Comparison of ENCODE assay signal across 10 cellular contexts in genomic region chr13:44305845-44306244, GRCh38.
DNase-seq lines count a peak whose midpoint lies in the region; ATAC-seq, FAIRE-seq and TF ChIP-seq lines count a peak whose summit lies in the region.
"Had no signal": no experiment of that assay in that cellular context is flagged by ENCODE, and none has a peak within 500 bp of the region (broad histone marks: within the 10 kb centered on the region; RNA-seq: fewer than 3 reads in every experiment).

No MANE protein-coding gene starts in this region.

- H3K14ac ChIP-seq in mesenchymal stem cell (ENCODE audit: low read length in 2 of 2) = peak overlapping the region in 1 of 2 experiments; percentile 81

- no peak overlapping the region for H4K91ac ChIP-seq in mesenchymal stem cell (ENCODE audit: low read length)

- H3K79me2 ChIP-seq in K562 (ENCODE audit: control insufficient read depth, insufficient read depth, low read length) = no peaks in the 10 kb centered on the region
- H3K79me2 ChIP-seq in Karpas-422 (ENCODE audit: low read length) = no peaks in the 10 kb centered on the region

- no peak for TF ChIP-seq EP300 in K562 (IDR thresholded peaks at IDR 0.05; ENCODE audit: low read length)

- H3K79me1 ChIP-seq in mesenchymal stem cell (replicated peaks; ENCODE audit: low read length, poor library complexity, severe bottlenecking) = no peaks in the 10 kb centered on the region

- TF ChIP-seq CTCF in right atrium auricular region (IDR thresholded peaks at IDR 0.05) (no peak), K562 (IDR thresholded peaks at IDR 0.05 in 2 of 3, conservative IDR thresholded peaks at IDR 0.05 in 1 of 3; ENCODE audit: insufficient read depth in 2 of 3, low read depth in 1 of 3, low read length in 3 of 3) (no peak)

- no peak overlapping the region for H2BK120ac ChIP-seq in mesenchymal stem cell (ENCODE audit: low read depth, low read length)

- no peak for TF ChIP-seq POLR2A in K562 (conservative IDR thresholded peaks at IDR 0.05)

- peak overlapping the region; percentile 39 for H2AK5ac ChIP-seq in mesenchymal stem cell (ENCODE audit: low read length, severe bottlenecking)

- no peaks in the 10 kb centered on the region for H3K27me3 ChIP-seq in right atrium auricular region
- H3K27me3 ChIP-seq in K562 (ENCODE audit: control insufficient read depth in 2 of 2, insufficient read depth in 2 of 2, low read length in 2 of 2) = peaks cover 6 to 31% of the 10 kb centered on the region in 2 experiments; a peak in 3 of 5 replicates
- no peaks in the 10 kb centered on the region for H3K27me3 ChIP-seq in mesenchymal stem cell (ENCODE audit: control insufficient read depth in 1 of 2, insufficient read depth in 1 of 2, low read length in 2 of 2)
- H3K27me3 ChIP-seq in Karpas-422 (ENCODE audit: low read length) = 0 out of 2 replicates have a peak, but pooled peaks cover 8% of the 10 kb centered on the region
- no peaks in the 10 kb centered on the region for H3K27me3 ChIP-seq in small intestine (ENCODE audit: control insufficient read depth in 2 of 2, insufficient read depth in 2 of 2, low read length in 2 of 2)

- H4K20me1 ChIP-seq in K562 (replicated peaks; ENCODE audit: control insufficient read depth, insufficient read depth, low read length) = no peaks in the 10 kb centered on the region
- H4K20me1 ChIP-seq in Karpas-422 (ENCODE audit: insufficient read depth, low read depth, low read length) = no peaks in the 10 kb centered on the region

- POLR2A ChIA-PET in K562 (lab: Yijun Ruan, JAX) = no interaction called here

- no peaks in the 10 kb centered on the region for H3K36me3 ChIP-seq in right atrium auricular region
- no peaks in the 10 kb centered on the region for H3K36me3 ChIP-seq in K562 (ENCODE audit: control insufficient read depth, insufficient read depth, low read length)
- no peaks in the 10 kb centered on the region for H3K36me3 ChIP-seq in mesenchymal stem cell (ENCODE audit: control insufficient read depth in 1 of 2, insufficient read depth in 2 of 2, low read depth in 1 of 2, low read length in 2 of 2)
- H3K36me3 ChIP-seq in Karpas-422 (ENCODE audit: insufficient read depth, low read length) = no peaks in the 10 kb centered on the region
- no peaks in the 10 kb centered on the region for H3K36me3 ChIP-seq in small intestine (ENCODE audit: control insufficient read depth in 2 of 2, insufficient read depth in 2 of 2, low read length in 2 of 2)

- in situ Hi-C loops in K562 (cut with MboI) = no loop called here

- ATAC-seq in left cardiac atrium (no peak), K562 (no peak), GM18907 (IDR thresholded peaks at IDR 0.05; ENCODE audit: unreplicated experiment) (no peak)

- H2BK12ac ChIP-seq in mesenchymal stem cell (ENCODE audit: low read length in 2 of 2) = peak overlapping the region in 1 of 2 experiments; percentile 82

- H2AFZ ChIP-seq in K562 (ENCODE audit: low read depth, low read length) = no peak overlapping the region
- H2AFZ ChIP-seq in mesenchymal stem cell (ENCODE audit: low read depth, low read length) = no peak overlapping the region
- H2AFZ ChIP-seq in Karpas-422 (ENCODE audit: low read length) = no peak overlapping the region

- CTCF ChIA-PET in K562 (lab: Yijun Ruan, JAX; ENCODE audit: low intra/inter-chr PET ratio) = no interaction called here

- DNase-seq in right atrium auricular region (ENCODE audit: low spot score) (no peak), left cardiac atrium (no peak), K562 (ENCODE audit: extremely low read depth in 1 of 4, low spot score in 3 of 4) (no peak), mesenchymal stem cell (peak; percentile 37), Karpas-422 (no peak), NCI-H524 treated with DMSO at 0.1 percent for 48 hours (lab: John Stamatoyannopoulos, UW) (no peak), small intestine (no peak)
- DNase-seq: activated naive CD8-positive, alpha-beta T cell treated with anti-CD3 and anti-CD28 coated beads, Interleukin-2, amount 10 ng/mL, durations not matched to agents 7 days and 5 days; H7 had no signal

- intact Hi-C loops in left cardiac atrium (cut with DNase I) = loop anchor here (5.0 to 10.0 kb wide), 2 partner anchors 69 to 129 kb away; no protein-coding TSS in a partner anchor
- intact Hi-C loops in K562 (cut with micrococcal nuclease) = loop anchor here (5.0 kb wide), 1 partner anchor 64 kb away; no protein-coding TSS in a partner anchor

- H3K9me3 ChIP-seq in right atrium auricular region = no peaks in the 10 kb centered on the region
- H3K9me3 ChIP-seq in K562 (replicated peaks; ENCODE audit: control insufficient read depth, insufficient read depth, low read depth, low read length) = no peaks in the 10 kb centered on the region
- H3K9me3 ChIP-seq in mesenchymal stem cell (ENCODE audit: control insufficient read depth, low read length) = no peaks in the 10 kb centered on the region
- no peaks in the 10 kb centered on the region for H3K9me3 ChIP-seq in Karpas-422 (ENCODE audit: low read length)
- no peaks in the 10 kb centered on the region for H3K9me3 ChIP-seq in small intestine (ENCODE audit: control insufficient read depth, low read depth)

- H3K9ac ChIP-seq in K562 (ENCODE audit: insufficient read depth in 1 of 2, low read depth in 2 of 2, low read length in 2 of 2) = no peak overlapping the region
- H3K9ac ChIP-seq in mesenchymal stem cell (ENCODE audit: low read length) = peak overlapping the region; percentile 58
- no peak overlapping the region for H3K9ac ChIP-seq in Karpas-422 (ENCODE audit: low read length)

- H3K4me3 ChIP-seq in right atrium auricular region = no peak overlapping the region
- no peak overlapping the region for H3K4me3 ChIP-seq in K562
- H3K4me3 ChIP-seq in mesenchymal stem cell (ENCODE audit: insufficient read depth in 1 of 2, low read depth in 1 of 2, low read length in 2 of 2) = no peak overlapping the region
- no peak overlapping the region for H3K4me3 ChIP-seq in Karpas-422 (ENCODE audit: low read length)
- H3K4me3 ChIP-seq in small intestine (ENCODE audit: low read depth in 1 of 2, low read length in 2 of 2) = no peak overlapping the region

- H3K9me1 ChIP-seq in K562 (ENCODE audit: control insufficient read depth, insufficient read depth, low read length) = no peaks in the 10 kb centered on the region

- H3K9me2 ChIP-seq in Karpas-422 (replicated peaks; ENCODE audit: insufficient read depth, low read length) = no peaks in the 10 kb centered on the region

- 12% methylated on average over 5 of the region's 5 CpGs for WGBS in K562 (ENCODE audit: insufficient coverage, low coverage, missing lambda C conversion rate)
- 43% methylated on average over 5 of the region's 5 CpGs for WGBS in mesenchymal stem cell
- 58 to 69% (median 68%) methylated on average over 5 of the region's 5 CpGs for WGBS in small intestine, 3 donors

- BruUV-seq in K562 (replicated peaks; lab: Mats Ljungman, UMichigan) = no TSS peak

- no peak overlapping the region for H3K23ac ChIP-seq in mesenchymal stem cell (ENCODE audit: low read length in 2 of 2)

- H3K4me1 ChIP-seq in right atrium auricular region (peaks cover 0 to 75% of the 10 kb centered on the region in 2 donors), K562 (replicated peaks in 1 of 2; ENCODE audit: control insufficient read depth in 2 of 2, insufficient read depth in 2 of 2, low read length in 2 of 2) (no peaks in the 10 kb centered on the region), mesenchymal stem cell (ENCODE audit: control insufficient read depth, insufficient read depth, low read depth, low read length) (peaks cover 18% of the 10 kb centered on the region), Karpas-422 (ENCODE audit: low read length) (peaks cover 3% of the 10 kb centered on the region; the same call in 1 of the 2 replicates), small intestine (ENCODE audit: control insufficient read depth in 2 of 2, insufficient read depth in 1 of 2, low read depth in 1 of 2, low read length in 1 of 2) (peaks cover 0 to 14% of the 10 kb centered on the region in 2 donors)

- H3K27ac ChIP-seq in right atrium auricular region (peak overlapping the region; percentile 72 to 78), K562 (ENCODE audit: extremely low read depth, low read depth, low read length) (no peak overlapping the region), mesenchymal stem cell (ENCODE audit: low read length, poor library complexity, severe bottlenecking) (peak overlapping the region; percentile 62), Karpas-422 (ENCODE audit: low read length) (no peak overlapping the region), small intestine (ENCODE audit: low read depth in 1 of 2, low read length in 1 of 2) (peak overlapping the region in 1 of 2 donors; percentile 93)

- peak overlapping the region; percentile 52 for H4K8ac ChIP-seq in mesenchymal stem cell (ENCODE audit: low read length)

- FAIRE-seq in K562 (lab: Jason Lieb, UNC) (no peak), small intestine (lab: Jason Lieb, UNC) (no peak)

- no peak overlapping the region for H3K4me2 ChIP-seq in K562 (ENCODE audit: insufficient read depth, low read length)
- H3K4me2 ChIP-seq in mesenchymal stem cell (ENCODE audit: low read length, poor library complexity, severe bottlenecking) = no peak overlapping the region
- no peak overlapping the region for H3K4me2 ChIP-seq in Karpas-422 (ENCODE audit: low read depth, low read length, poor library complexity, severe bottlenecking)

- peak overlapping the region in 1 of 2 experiments; percentile 76 for H3K4ac ChIP-seq in mesenchymal stem cell (ENCODE audit: low read depth in 1 of 2, low read length in 2 of 2)

- no peak overlapping the region for H2BK15ac ChIP-seq in mesenchymal stem cell (ENCODE audit: low read depth, poor library complexity, severe bottlenecking)

- peak overlapping the region in 1 of 2 experiments; percentile 75 for H3K18ac ChIP-seq in mesenchymal stem cell (ENCODE audit: low read depth in 1 of 2, low read length in 2 of 2)

- no peak overlapping the region for H2BK5ac ChIP-seq in mesenchymal stem cell (ENCODE audit: low read depth, low read length, poor library complexity, severe bottlenecking)

- TF ChIP-seq RAD21 in K562 (CRISPR knock-in tag; conservative IDR thresholded peaks at IDR 0.05 in 1 of 2, IDR thresholded peaks at IDR 0.05 in 1 of 2) = no peak

Comparison
In these comparisons a context has a peak if more than half of its experiments do, and no peak if none do; other contexts are left out.
1. H3K27ac ChIP-seq: peak in right atrium auricular region (2 of 2) and mesenchymal stem cell (single experiment); none in K562 (single experiment) and Karpas-422 (single experiment).